Comparison of ENCODE assay signal across 26 cellular contexts in genomic region chr14:79661762-79662161, GRCh38.
DNase-seq lines count a peak whose midpoint lies in the region; FAIRE-seq and TF ChIP-seq lines count a peak whose summit lies in the region.
"Had no signal": no experiment of that assay in that cellular context is flagged by ENCODE, and none has a peak within 500 bp of the region (broad histone marks: within the 10 kb centered on the region; RNA-seq: fewer than 3 reads in every experiment).

No MANE protein-coding gene starts in this region.

- FAIRE-seq in RCC 7860 (lab: Jason Lieb, UNC), result no peak
- FAIRE-seq: frontal cortex, H54 had no signal

- no peak for TF ChIP-seq CTCF in nephron (IDR thresholded peaks at IDR 0.05; ENCODE audit: unreplicated experiment in 3 of 3)

- peaks cover 34% of the 10 kb centered on the region for H3K4me1 Mint-ChIP-seq in nephron

- no peak overlapping the region for H3K4me3 Mint-ChIP-seq in nephron

- H3K9me3 Mint-ChIP-seq in nephron, result peaks cover 4% of the 10 kb centered on the region

- H3K27me3 Mint-ChIP-seq in nephron (ENCODE audit: low read depth), result peaks cover 4% of the 10 kb centered on the region

- peaks cover 27% of the 10 kb centered on the region for H3K36me3 Mint-ChIP-seq in nephron (ENCODE audit: low read depth)

- peak overlapping the region in 2 of 3 experiments; percentile 27 to 78 for H3K27ac Mint-ChIP-seq in nephron

- no peak overlapping the region for H3K27ac ChIP-seq in epithelial cell of prostate
- H3K27ac ChIP-seq: BLaER1, dorsolateral prefrontal cortex, HL-60, neutrophil, Peyer's patch, right atrium auricular region, transverse colon, WERI-Rb-1 had no signal

- DNase-seq in Daoy (ENCODE audit: low read depth) (peak; percentile 3), NCI-H69 (lab: John Stamatoyannopoulos, UW) (peak; percentile 93), epithelial cell of prostate (ENCODE audit: low read depth, low spot score) (peak; percentile 5), DMS114 treated with DMSO at 0.1 percent for 48 hours (lab: John Stamatoyannopoulos, UW; ENCODE audit: unreplicated experiment) (no peak), RCC 7860 (ENCODE audit: low spot score) (no peak), RKO (ENCODE audit: low spot score) (no peak)
- no peak for DNase-seq in stimulated activated CD4-positive, alpha-beta T cell treated with anti-CD3 and anti-CD28 coated beads, Interleukin-2, amount 100 ng/mL, for 24 hours
- DNase-seq: activated CD4-positive, alpha-beta T cell treated with anti-CD3 and anti-CD28 coated beads, Interleukin-2, amount 50 U/mL, for 4 hours; activated effector memory CD4-positive, alpha-beta T cell treated with anti-CD3 and anti-CD28 coated beads, Interleukin-2, amount 50 U/mL, for 16 hours; Caco-2; central memory CD4-positive, alpha-beta T cell; dorsolateral prefrontal cortex; islet precursor cell; MG63; NCI-H2107; NCI-H510A; Peyer's patch; transverse colon; WERI-Rb-1 had no signal

Comparison
In these comparisons a context has a peak if more than half of its experiments do, and no peak if none do; other contexts are left out.
1. DNase-seq: peak in Daoy (single experiment), NCI-H69 (single experiment) and epithelial cell of prostate (single experiment); none in stimulated activated CD4-positive, alpha-beta T cell treated with anti-CD3 and anti-CD28 coated beads, Interleukin-2, amount 100 ng/mL, for 24 hours (0 of 2), DMS114 treated with DMSO at 0.1 percent for 48 hours (single experiment), RCC 7860 (single experiment) and RKO (single experiment).